Comparison of ENCODE assay signal across 20 cellular contexts in genomic region chr6:113585246-113585645, GRCh38.
DNase-seq lines count a peak whose midpoint lies in the region; ATAC-seq and TF ChIP-seq lines count a peak whose summit lies in the region.
"Had no signal": no experiment of that assay in that cellular context is flagged by ENCODE, and none has a peak within 500 bp of the region (broad histone marks: within the 10 kb centered on the region; RNA-seq: fewer than 3 reads in every experiment).

No MANE protein-coding gene starts in this region.

- peak; percentile 66 for DNase-seq in M059J (ENCODE audit: low read depth)
- DNase-seq in astrocyte of the hippocampus (ENCODE audit: low read depth, low spot score): peak; percentile 73
- peak; percentile 32 for DNase-seq in fibroblast of mammary gland (ENCODE audit: low read depth)
- DNase-seq in neural progenitor cell (ENCODE audit: low spot score): no peak
- DNase-seq in DMS 273 (lab: John Stamatoyannopoulos, UW; ENCODE audit: unreplicated experiment): no peak
- no peak for DNase-seq in NCI-H2171 (lab: John Stamatoyannopoulos, UW)
- DNase-seq: 8988T; ACHN; BE2C; CD8-positive, alpha-beta memory T cell; DMS79 treated with DMSO at 0.1 percent for 48 hours; GM23248; H7; Kasumi-1; NCI-H446 treated with DMSO at 0.1 percent for 48 hours; NCI-H82; SHP77 treated with DMSO at 0.1 percent for 48 hours had no signal

- no peak for ATAC-seq in HG03342 (IDR thresholded peaks at IDR 0.05; ENCODE audit: unreplicated experiment)
- ATAC-seq: K562 had no signal

- H3K27ac Mint-ChIP-seq in neural progenitor cell: no peak overlapping the region
- H3K27ac Mint-ChIP-seq: CD14-positive monocyte; CD8-positive, alpha-beta memory T cell had no signal

- no peaks in the 10 kb centered on the region for H3K9me3 ChIP-seq in neural progenitor cell (ENCODE audit: low read depth)
- H3K9me3 ChIP-seq: BE2C had no signal

- peak overlapping the region; percentile 5 for H3K4me2 ChIP-seq in neural progenitor cell

- H4K20me1 ChIP-seq in neural progenitor cell (ENCODE audit: low read depth): no peaks in the 10 kb centered on the region

- peaks cover 10% of the 10 kb centered on the region for H3K9me3 Mint-ChIP-seq in neural progenitor cell

- TF ChIP-seq CTCF in fibroblast of mammary gland (conservative IDR thresholded peaks at IDR 0.05; ENCODE audit: control insufficient read depth, insufficient read depth, low read depth, low read length) (no peak), neural progenitor cell (IDR thresholded peaks at IDR 0.05) (no peak)

- H3K27me3 ChIP-seq in neural progenitor cell: no peaks in the 10 kb centered on the region
- H3K27me3 ChIP-seq: BE2C had no signal

- H3K9ac ChIP-seq in neural progenitor cell: no peak overlapping the region
- H3K9ac ChIP-seq: GM23248 had no signal

- H3K4me1 Mint-ChIP-seq in neural progenitor cell: peaks cover 51% of the 10 kb centered on the region
- H3K4me1 Mint-ChIP-seq: CD8-positive, alpha-beta memory T cell had no signal

- no peak overlapping the region for H3K4me3 Mint-ChIP-seq in neural progenitor cell
- H3K4me3 Mint-ChIP-seq: CD14-positive monocyte; CD8-positive, alpha-beta memory T cell had no signal

- H3K4me3 ChIP-seq in fibroblast of mammary gland (ENCODE audit: control insufficient read depth, low read depth, low read length): no peak overlapping the region
- no peak overlapping the region for H3K4me3 ChIP-seq in neural progenitor cell
- H3K4me3 ChIP-seq: GM23248, K562 had no signal

- H3F3A ChIP-seq in neural progenitor cell (ENCODE audit: low read depth): peaks cover 21% of the 10 kb centered on the region

- H3K79me2 ChIP-seq in neural progenitor cell (ENCODE audit: low read depth): no peaks in the 10 kb centered on the region

- peaks cover 8% of the 10 kb centered on the region for H3K36me3 Mint-ChIP-seq in neural progenitor cell
- H3K36me3 Mint-ChIP-seq: CD14-positive monocyte; CD8-positive, alpha-beta memory T cell had no signal

- no peaks in the 10 kb centered on the region for H3K27me3 Mint-ChIP-seq in neural progenitor cell (ENCODE audit: insufficient read depth, low read depth)

- no peaks in the 10 kb centered on the region for H3K36me3 ChIP-seq in neural progenitor cell
- H3K36me3 ChIP-seq: BE2C had no signal

- H2AFZ ChIP-seq in neural progenitor cell (replicated peaks): no peak overlapping the region
- H2AFZ ChIP-seq: GM23248 had no signal

- H3K27ac ChIP-seq in neural progenitor cell: peak overlapping the region; percentile 75

- peaks cover 46% of the 10 kb centered on the region for H3K4me1 ChIP-seq in neural progenitor cell

Comparison
In these comparisons a context has a peak if more than half of its experiments do, and no peak if none do; other contexts are left out.
1. DNase-seq: peak in M059J (single experiment), astrocyte of the hippocampus (single experiment) and fibroblast of mammary gland (single experiment); none in neural progenitor cell (single experiment), DMS 273 (single experiment) and NCI-H2171 (single experiment).